In the genomic region with DNA sequence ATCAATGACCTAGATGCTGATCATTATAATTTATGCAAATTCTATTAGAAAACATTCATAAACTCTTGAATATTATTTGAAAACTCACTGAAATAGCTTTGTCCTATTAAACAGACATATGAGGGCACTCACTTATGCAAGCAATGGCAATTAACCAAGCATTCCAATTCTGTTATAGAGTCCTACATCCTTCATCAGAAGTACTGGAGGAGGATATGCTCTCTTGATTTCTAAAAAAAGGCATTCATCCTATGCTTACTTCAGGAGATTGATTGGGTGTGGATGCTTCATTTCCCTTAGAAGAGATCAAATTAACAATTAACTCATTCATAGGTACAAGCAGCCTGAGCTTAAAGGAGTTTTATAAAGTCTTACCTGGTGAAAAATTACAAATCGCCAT, we compare ENCODE assay signal across 22 cellular contexts.
"Had no signal": no experiment of that assay in that cellular context is flagged by ENCODE, and none has a peak within 500 bp of the region (broad histone marks: within the 10 kb centered on the region; RNA-seq: fewer than 3 reads in every experiment).

No MANE protein-coding gene starts in this region.

- H3K36me3 Mint-ChIP-seq: T-cell had no signal

- H3K4me3 Mint-ChIP-seq: T-cell had no signal

- ATAC-seq: HepG2, K562, T-cell had no signal

- H3K27me3 Mint-ChIP-seq: T-cell had no signal

- H3K27ac Mint-ChIP-seq: T-cell had no signal

- H3K4me1 Mint-ChIP-seq: T-cell had no signal

- DNase-seq: IMR-90, Kasumi-1, MV-4-11, NCI-H1048, NCI-H1105, NCI-H1417, NCI-H1436 treated with DMSO at 0.1 percent for 48 hours, NCI-H1694, NCI-H187 treated with DMSO at 0.1 percent for 48 hours, NCI-H2029 treated with DMSO at 0.1 percent for 48 hours, NCI-H2171, NCI-H226, NCI-H524, NCI-H69, NCI-H774, Right ventricle myocardium superior, RPMI8226, SIG-M5, SW 1271, T-cell had no signal
